ENCODE assay signal across 8 cellular contexts in the genomic region with DNA sequence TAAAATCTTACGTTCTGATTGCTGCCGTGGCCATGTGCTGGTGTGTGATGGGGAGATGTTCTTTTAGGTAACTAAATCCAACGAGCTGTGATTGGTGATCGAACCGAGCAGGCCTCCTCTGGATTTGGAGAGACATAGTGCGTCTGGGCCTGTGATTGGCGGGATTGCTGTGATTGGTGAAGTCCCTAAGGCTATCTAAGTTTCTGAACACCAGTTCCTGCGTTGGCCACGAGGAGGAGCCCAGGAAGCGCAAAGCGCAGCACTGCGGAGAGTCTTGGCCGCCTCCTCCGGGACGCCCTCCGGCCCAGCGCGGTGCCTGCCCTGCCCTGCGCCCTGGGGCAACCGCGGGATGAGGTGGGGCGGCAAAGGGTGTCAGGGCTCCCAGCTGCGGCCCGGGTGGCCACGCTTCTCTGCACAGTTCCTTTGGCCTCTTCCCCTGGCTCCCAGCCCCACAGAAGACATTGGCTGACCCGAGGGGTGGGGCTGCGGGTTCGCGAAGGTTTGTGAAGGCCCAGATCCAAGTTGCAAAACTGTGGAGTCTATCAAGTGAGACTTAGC. TPM values are rescaled to one million over a fixed set of nuclear protein-coding genes. Genes with fewer than 3 reads are reported as not detected.
DNase-seq lines count a peak whose midpoint lies in the region; ATAC-seq and TF ChIP-seq lines count a peak whose summit lies in the region.

No MANE protein-coding gene starts in this region.

- CTCF ChIA-PET in PC-9 (lab: Charles Lee): interaction anchor here (0.6 to 0.7 kb wide), 2 partner anchors 19 to 199 kb away, joined by 4 read pairs; no protein-coding TSS in a partner anchor

- H3K4me3 Mint-ChIP-seq in nephron: peak overlapping the region; percentile 21 to 61 (median 27)

- BruUV-seq in PC-9 (replicated peaks; lab: Mats Ljungman, UMichigan): no TSS peak

- peaks cover 41% of the 10 kb centered on the region for H3K27me3 Mint-ChIP-seq in nephron (ENCODE audit: low read depth)

- H3K4me1 ChIP-seq in PC-9 (replicated peaks; ENCODE audit: insufficient read depth): no peaks in the 10 kb centered on the region; the same call in 1 of the 2 replicates

- no peaks in the 10 kb centered on the region for H4K20me1 ChIP-seq in PC-9 (ENCODE audit: insufficient read depth)

- peaks cover 13% of the 10 kb centered on the region for H3K4me1 Mint-ChIP-seq in nephron

- H3F3A ChIP-seq in PC-9 (ENCODE audit: insufficient read depth, low read depth): peaks cover 5% of the 10 kb centered on the region; the same call in 1 of the 2 replicates

- no peak overlapping the region for H2AFZ ChIP-seq in PC-9

- POLR2A ChIA-PET in PC-9 (lab: Charles Lee; ENCODE audit: unreplicated experiment): no interaction called here

- intact Hi-C loops in PC-9 (cut with micrococcal nuclease; ENCODE audit: unreplicated experiment): loop anchor here (1.0 to 5.0 kb wide), 6 partner anchors 73 to 479 kb away; a partner anchor contains a TSS

- H3K4me2 ChIP-seq in PC-9: peak overlapping the region; percentile 70

- no peaks in the 10 kb centered on the region for H3K9me2 ChIP-seq in PC-9 (ENCODE audit: insufficient read depth)

- H3K36me3 Mint-ChIP-seq in nephron (ENCODE audit: low read depth): no peaks in the 10 kb centered on the region

- peak overlapping the region in 1 of 3 experiments; percentile 47 for H3K27ac Mint-ChIP-seq in nephron

- no peaks in the 10 kb centered on the region for H3K79me2 ChIP-seq in PC-9 (ENCODE audit: low read depth)

- no peaks in the 10 kb centered on the region for H3K9me3 ChIP-seq in PC-9 (ENCODE audit: insufficient read depth, low read depth)

- no peak overlapping the region for H3K27ac ChIP-seq in PC-9

- DNase-seq in HT-29 (ENCODE audit: low spot score) (peak; percentile 88), PC-9 (peak; percentile 68 to 73), activated T-cell treated with anti-CD3 and anti-CD28 coated beads for 48 hours (ENCODE audit: low read depth) (peak; percentile 72), fibroblast of mammary gland (ENCODE audit: low read depth) (peak; percentile 88), GF-D8 (lab: John Stamatoyannopoulos, UW) (no peak)
- peak; percentile 80 for DNase-seq in stimulated activated naive CD8-positive, alpha-beta T cell treated with anti-CD3 and anti-CD28 coated beads, Interleukin-15, Interleukin-2, amounts not matched to agents 100 U/mL and 50 U/mL, for 24 hours

- H3K4me3 ChIP-seq in PC-9: no peak overlapping the region
- peak overlapping the region; percentile 19 for H3K4me3 ChIP-seq in fibroblast of mammary gland (ENCODE audit: control insufficient read depth, low read depth, low read length)

- peak; percentile 92 for ATAC-seq in stimulated activated naive CD8-positive, alpha-beta T cell treated with anti-CD3 and anti-CD28 coated beads, Interleukin-15, Interleukin-2, amounts not matched to agents 100 U/mL and 50 U/mL, for 24 hours

- H3K9me3 Mint-ChIP-seq in nephron: no peaks in the 10 kb centered on the region

- no peaks in the 10 kb centered on the region for H3K27me3 ChIP-seq in PC-9 (ENCODE audit: insufficient read depth, low read depth)

- TF ChIP-seq CTCF in GM12801 (IDR thresholded peaks at IDR 0.05; ENCODE audit: extremely low read depth, insufficient read length) (peak; percentile 20), PC-9 (conservative IDR thresholded peaks at IDR 0.05) (peak; percentile 95), fibroblast of mammary gland (conservative IDR thresholded peaks at IDR 0.05; ENCODE audit: control insufficient read depth, insufficient read depth, low read depth, low read length) (peak; percentile 89), nephron (IDR thresholded peaks at IDR 0.05; ENCODE audit: unreplicated experiment in 3 of 3) (peak; percentile 70 to 75 (median 73))

- no peaks in the 10 kb centered on the region for H3K36me3 ChIP-seq in PC-9 (ENCODE audit: low read depth)

RNA-seq across cellular contexts. Expression of a gene that starts 33.0 kb away (rescaled TPM):
- total RNA-seq in HT-29 (2014; rRNA removed; shearing (Covaris generic)): 63.8 and 70.7 TPM in 2 replicates
- total RNA-seq in PC-9 (2021): 0.13 and 0.58 TPM in 2 replicates

RNA-seq across cellular contexts. Expression of a gene that starts 51.7 kb away (rescaled TPM):
- total RNA-seq in HT-29 (2014; rRNA removed; shearing (Covaris generic)): not detected in 2 replicates
- not detected in 2 replicates for total RNA-seq in PC-9 (2021)

Comparison
In these comparisons a context has a peak if more than half of its experiments do, and no peak if none do; other contexts are left out.
1. CTCF ChIP-seq: peak in every context shown above with its lines; median percentile 95 in PC-9; 89 in fibroblast of mammary gland; 73 in nephron; 20 in GM12801.
2. RNA of a gene that starts 33.0 kb away (total RNA-seq): 63.8 to 70.7 TPM in HT-29; 0.13 to 0.58 TPM in PC-9; every median in the first group is over 10 times any median in the second.